Comparison of ENCODE assay signal across 8 cellular contexts in the genomic region with DNA sequence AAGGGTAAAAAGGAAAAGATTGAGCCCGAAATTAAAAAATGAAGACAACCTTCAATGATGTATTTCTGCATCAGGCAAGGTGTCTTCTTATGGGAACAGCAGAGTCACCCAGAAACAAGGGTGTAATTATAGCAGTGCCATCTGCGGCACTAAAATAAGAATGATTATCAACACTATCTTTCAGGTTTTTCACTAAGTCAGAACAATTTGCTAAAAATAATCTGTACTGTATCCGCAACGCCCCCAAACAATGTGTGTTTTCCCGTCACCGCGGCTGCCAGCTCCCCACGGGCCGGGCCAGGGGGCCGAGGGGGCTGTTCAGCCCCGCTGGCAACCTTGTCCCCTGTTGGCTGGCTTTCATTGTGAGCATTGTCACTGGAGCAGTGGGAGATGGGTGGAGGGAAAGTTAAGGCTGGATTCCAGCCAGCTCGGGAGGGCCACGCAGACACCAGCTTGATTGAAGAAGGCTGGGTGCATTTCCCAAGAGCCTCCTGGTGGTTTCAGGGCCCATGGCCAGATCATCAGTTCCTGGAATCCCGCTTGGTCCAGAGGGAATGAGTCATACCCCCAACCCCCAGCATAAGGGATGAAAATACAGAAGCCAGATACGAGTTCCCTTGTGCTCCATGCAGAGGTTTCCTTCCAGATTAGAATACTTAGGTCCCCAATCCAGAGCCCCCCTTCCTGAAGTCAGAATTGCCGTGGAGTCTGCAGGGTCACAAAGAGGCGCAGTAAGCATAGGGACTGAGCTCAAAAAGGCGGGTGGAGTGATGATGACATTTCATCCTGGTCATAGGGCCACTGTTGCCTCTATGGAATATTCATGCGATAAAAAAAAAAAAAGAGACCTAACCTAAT.
DNase-seq lines count a peak whose midpoint lies in the region; ATAC-seq and TF ChIP-seq lines count a peak whose summit lies in the region.

No MANE protein-coding gene starts in this region.

- no peak for TF ChIP-seq CTCF in progenitor cell of endocrine pancreas (IDR thresholded peaks at IDR 0.05; ENCODE audit: unreplicated experiment)

- ATAC-seq in GM21619 (IDR thresholded peaks at IDR 0.05; ENCODE audit: unreplicated experiment) = peak; percentile 48
- ATAC-seq in stimulated activated memory B cell treated with anti-CD40 and anti-IgM and Interleukin-4, amounts not matched to agents 10 μg/mL and 1 μg/mL and 100 μg/mL, for 72 hours = no peak
- ATAC-seq in HG03520 (IDR thresholded peaks at IDR 0.05; ENCODE audit: unreplicated experiment) = no peak

- peaks cover 62% of the 10 kb centered on the region for H3K4me1 Mint-ChIP-seq in stimulated activated memory B cell treated with anti-CD40 and anti-IgM and Interleukin-4, amounts not matched to agents 10 μg/mL and 1 μg/mL and 100 μg/mL, for 72 hours
- H3K4me1 Mint-ChIP-seq in progenitor cell of endocrine pancreas (ENCODE audit: low read depth) = no peaks in the 10 kb centered on the region

- no peaks in the 10 kb centered on the region for H3K27me3 Mint-ChIP-seq in stimulated activated memory B cell treated with anti-CD40 and anti-IgM and Interleukin-4, amounts not matched to agents 10 μg/mL and 1 μg/mL and 100 μg/mL, for 72 hours
- peaks cover 5% of the 10 kb centered on the region for H3K27me3 Mint-ChIP-seq in progenitor cell of endocrine pancreas

- DNase-seq in AG08396 (ENCODE audit: low spot score) (peak; percentile 93), NCI-H146 treated with DMSO at 0.1 percent for 48 hours (lab: John Stamatoyannopoulos, UW; ENCODE audit: unreplicated experiment) (peak; percentile 56), astrocyte of the hippocampus (ENCODE audit: low read depth, low spot score) (peak; percentile 96), iPS-NIHi7 (ENCODE audit: extremely low spot score) (peak; percentile 51), progenitor cell of endocrine pancreas (ENCODE audit: low spot score, unreplicated experiment) (no peak)

- no peaks in the 10 kb centered on the region for H3K36me3 Mint-ChIP-seq in stimulated activated memory B cell treated with anti-CD40 and anti-IgM and Interleukin-4, amounts not matched to agents 10 μg/mL and 1 μg/mL and 100 μg/mL, for 72 hours
- H3K36me3 Mint-ChIP-seq in progenitor cell of endocrine pancreas (ENCODE audit: insufficient read depth) = no peaks in the 10 kb centered on the region

- H3K27ac Mint-ChIP-seq in stimulated activated memory B cell treated with anti-CD40 and anti-IgM and Interleukin-4, amounts not matched to agents 10 μg/mL and 1 μg/mL and 100 μg/mL, for 72 hours = peak overlapping the region; percentile 41
- H3K27ac Mint-ChIP-seq in progenitor cell of endocrine pancreas = no peak overlapping the region

- no peak overlapping the region for H3K4me3 Mint-ChIP-seq in stimulated activated memory B cell treated with anti-CD40 and anti-IgM and Interleukin-4, amounts not matched to agents 10 μg/mL and 1 μg/mL and 100 μg/mL, for 72 hours
- H3K4me3 Mint-ChIP-seq in progenitor cell of endocrine pancreas (ENCODE audit: low read depth) = no peak overlapping the region

- no peaks in the 10 kb centered on the region for H3K9me3 Mint-ChIP-seq in stimulated activated memory B cell treated with anti-CD40 and anti-IgM and Interleukin-4, amounts not matched to agents 10 μg/mL and 1 μg/mL and 100 μg/mL, for 72 hours
- no peaks in the 10 kb centered on the region for H3K9me3 Mint-ChIP-seq in progenitor cell of endocrine pancreas (ENCODE audit: low read depth)
